In genomic region chr12:57808351-57808750, GRCh38 we compare ENCODE assay signal across 35 cellular contexts.
"Had no signal": no experiment of that assay in that cellular context is flagged by ENCODE, and none has a peak within 500 bp of the region (broad histone marks: within the 10 kb centered on the region; RNA-seq: fewer than 3 reads in every experiment).

No MANE protein-coding gene starts in this region.

- H3K27ac ChIP-seq: KMS-11 had no signal

- H3K4me3 ChIP-seq: MG63 had no signal

- H3K9me3 ChIP-seq: MG63 had no signal

- H3K27me3 ChIP-seq: MG63 had no signal

- DNase-seq: Karpas-422, Kasumi-1, MG63, MM.1S, MV-4-11, NCI-H1048, NCI-H1092, NCI-H1092 treated with DMSO at 0.1 percent for 48 hours, NCI-H1105, NCI-H1105 treated with DMSO at 0.1 percent for 48 hours, NCI-H1417, NCI-H1417 treated with DMSO at 0.1 percent for 48 hours, NCI-H1436, NCI-H1436 treated with DMSO at 0.1 percent for 48 hours, NCI-H146, NCI-H1694, NCI-H1694 treated with DMSO at 0.1 percent for 48 hours, NCI-H187, NCI-H187 treated with DMSO at 0.1 percent for 48 hours, NCI-H1930, NCI-H2029, NCI-H2029 treated with DMSO at 0.1 percent for 48 hours, NCI-H2081, NCI-H2081 treated with DMSO at 0.1 percent for 48 hours, NCI-H2107, NCI-H2171, NCI-H2171 treated with DMSO at 0.1 percent for 48 hours, NCI-H2227 treated with DMSO at 0.1 percent for 48 hours, NCI-H226, NCI-H345, NCI-H446, NCI-H446 treated with DMSO at 0.1 percent for 48 hours, NCI-H510A, NCI-H510A treated with DMSO at 0.1 percent for 48 hours had no signal
